Comparison of ENCODE assay signal across 1 cellular context in the genomic region with DNA sequence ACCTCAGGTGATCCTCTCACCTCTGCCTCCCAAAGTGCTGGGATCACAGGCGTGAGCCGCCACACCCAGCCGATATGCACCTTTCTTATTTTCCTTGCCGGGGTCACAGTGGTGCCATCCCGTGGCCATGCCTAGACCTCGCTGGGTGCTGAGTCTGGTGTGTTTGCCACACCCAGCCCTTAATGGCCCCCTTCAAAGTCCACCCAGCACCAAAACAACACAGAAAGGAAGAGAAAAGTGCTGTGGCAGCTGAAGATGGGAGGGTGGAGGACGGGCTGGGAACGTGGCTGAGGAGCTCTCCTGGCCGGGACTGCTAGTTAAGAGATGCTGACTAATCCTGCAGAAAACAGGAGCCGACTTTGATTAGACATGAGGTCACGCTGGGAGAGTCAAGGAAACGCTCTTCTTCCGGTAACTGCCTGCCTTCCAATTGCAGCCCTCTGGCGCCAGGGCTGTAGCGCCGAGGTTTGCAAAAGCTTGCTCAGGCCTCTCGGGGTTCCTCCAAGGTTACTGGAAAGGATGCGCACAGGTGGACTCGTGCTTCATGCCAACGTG.
TF ChIP-seq lines count a peak whose summit lies in the region.

No MANE protein-coding gene starts in this region.

TF ChIP-seq in K562, 482 proteins besides CTCF, POLR2A, EP300 and RAD21 (continued from another document and continues in another):
- TF ChIP-seq, protein P1, sequence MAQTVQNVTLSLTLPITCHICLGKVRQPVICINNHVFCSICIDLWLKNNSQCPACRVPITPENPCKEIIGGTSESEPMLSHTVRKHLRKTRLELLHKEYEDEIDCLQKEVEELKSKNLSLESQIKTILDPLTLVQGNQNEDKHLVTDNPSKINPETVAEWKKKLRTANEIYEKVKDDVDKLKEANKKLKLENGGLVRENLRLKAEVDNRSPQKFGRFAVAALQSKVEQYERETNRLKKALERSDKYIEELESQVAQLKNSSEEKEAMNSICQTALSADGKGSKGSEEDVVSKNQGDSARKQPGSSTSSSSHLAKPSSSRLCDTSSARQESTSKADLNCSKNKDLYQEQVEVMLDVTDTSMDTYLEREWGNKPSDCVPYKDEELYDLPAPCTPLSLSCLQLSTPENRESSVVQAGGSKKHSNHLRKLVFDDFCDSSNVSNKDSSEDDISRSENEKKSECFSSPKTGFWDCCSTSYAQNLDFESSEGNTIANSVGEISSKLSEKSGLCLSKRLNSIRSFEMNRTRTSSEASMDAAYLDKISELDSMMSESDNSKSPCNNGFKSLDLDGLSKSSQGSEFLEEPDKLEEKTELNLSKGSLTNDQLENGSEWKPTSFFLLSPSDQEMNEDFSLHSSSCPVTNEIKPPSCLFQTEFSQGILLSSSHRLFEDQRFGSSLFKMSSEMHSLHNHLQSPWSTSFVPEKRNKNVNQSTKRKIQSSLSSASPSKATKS (CRISPR knock-in tag; IDR thresholded peaks at IDR 0.05): no peak
- TF ChIP-seq FOXJ3 (CRISPR knock-in tag; IDR thresholded peaks at IDR 0.05) (no peak), NFIC (IDR thresholded peaks at IDR 0.05) (0 out of 2 replicates have a peak, but pooled peaks have one; percentile 16), BHLHE40 (IDR thresholded peaks at IDR 0.05; ENCODE audit: low read length) (0 out of 2 replicates have a peak, but pooled peaks have one; percentile 44), PCBP2 (IDR thresholded peaks at IDR 0.05; ENCODE audit: low read depth, low read length, poor library complexity, severe bottlenecking) (no peak), POLR3G (IDR thresholded peaks at IDR 0.05; ENCODE audit: extremely low read depth, insufficient read length, insufficient replicate concordance) (no peak), ATF1 (CRISPR knock-in tag; IDR thresholded peaks at IDR 0.05) (no peak), ATF1 (tag; IDR thresholded peaks at IDR 0.05) (peak; percentile 46), POLR2AphosphoS2 (IDR thresholded peaks at IDR 0.05; ENCODE audit: low read length) (no peak), SRSF7 (optimal IDR thresholded peaks at IDR 0.05; ENCODE audit: low read depth, low read length) (no peak), CXXC5 (CRISPR knock-in tag; IDR thresholded peaks at IDR 0.05) (peak; percentile 37; the same call in 1 of the 2 replicates), ZKSCAN8 (CRISPR knock-in tag; IDR thresholded peaks at IDR 0.05) (no peak), ZNF224 (CRISPR knock-in tag; IDR thresholded peaks at IDR 0.05) (no peak), ZKSCAN1 (IDR thresholded peaks at IDR 0.05; ENCODE audit: low read depth, low read length) (no peak), RCOR1 (IDR thresholded peaks at IDR 0.05; ENCODE audit: borderline replicate concordance in 1 of 2, low read depth in 2 of 2, low read length in 2 of 2) (peak in 1 of 2 experiments; percentile 86; a peak in 2 of 4 replicates), ZSCAN32 (CRISPR knock-in tag; IDR thresholded peaks at IDR 0.05) (no peak), TRIM28 (IDR thresholded peaks at IDR 0.05) (0 out of 2 replicates have a peak, but pooled peaks have one; percentile 19), STAG1 (CRISPR knock-in tag; IDR thresholded peaks at IDR 0.05; ENCODE audit: borderline replicate concordance) (no peak), ZNF77 (CRISPR knock-in tag; IDR thresholded peaks at IDR 0.05) (no peak), NFRKB (IDR thresholded peaks at IDR 0.05; ENCODE audit: low read depth) (no peak), EP400 (IDR thresholded peaks at IDR 0.05) (peak; percentile 65; the same call in 1 of the 2 replicates), KDM2B (CRISPR knock-in tag; IDR thresholded peaks at IDR 0.05) (no peak), FOSL1 (tag; conservative IDR thresholded peaks at IDR 0.05) (peak; percentile 49), SMC3 (conservative IDR thresholded peaks at IDR 0.05; ENCODE audit: insufficient read depth, low read depth, low read length) (0 out of 2 replicates have a peak, but pooled peaks have one; percentile 3), BMI1 (IDR thresholded peaks at IDR 0.05; ENCODE audit: low read length) (no peak), NCOR1 (IDR thresholded peaks at IDR 0.05) (no peak), TAF15 (IDR thresholded peaks at IDR 0.05; ENCODE audit: low read depth, low read length) (no peak), ELF2 (CRISPR knock-in tag; IDR thresholded peaks at IDR 0.05) (no peak), JUND (IDR thresholded peaks at IDR 0.05; ENCODE audit: borderline replicate concordance, low read depth, low read length) (peak; percentile 77; the same call in 1 of the 2 replicates), JUND (tag; IDR thresholded peaks at IDR 0.05; ENCODE audit: borderline replicate concordance, low read depth, low read length) (peak; percentile 45; the same call in 1 of the 3 replicates), DNMT1 (IDR thresholded peaks at IDR 0.05) (no peak), NRF1 (conservative IDR thresholded peaks at IDR 0.05 in 1 of 2, IDR thresholded peaks at IDR 0.05 in 1 of 2) (peak; percentile 25 to 54; a peak in 3 of 4 replicates), XRCC3 (IDR thresholded peaks at IDR 0.05) (no peak), ELF1 (tag; IDR thresholded peaks at IDR 0.05) (peak; percentile 81), MECOM (CRISPR knock-in tag; IDR thresholded peaks at IDR 0.05) (no peak), CBX2 (IDR thresholded peaks at IDR 0.05; ENCODE audit: insufficient read depth, low read length, poor library complexity, severe bottlenecking) (no peak)
- TF ChIP-seq, protein P2, sequence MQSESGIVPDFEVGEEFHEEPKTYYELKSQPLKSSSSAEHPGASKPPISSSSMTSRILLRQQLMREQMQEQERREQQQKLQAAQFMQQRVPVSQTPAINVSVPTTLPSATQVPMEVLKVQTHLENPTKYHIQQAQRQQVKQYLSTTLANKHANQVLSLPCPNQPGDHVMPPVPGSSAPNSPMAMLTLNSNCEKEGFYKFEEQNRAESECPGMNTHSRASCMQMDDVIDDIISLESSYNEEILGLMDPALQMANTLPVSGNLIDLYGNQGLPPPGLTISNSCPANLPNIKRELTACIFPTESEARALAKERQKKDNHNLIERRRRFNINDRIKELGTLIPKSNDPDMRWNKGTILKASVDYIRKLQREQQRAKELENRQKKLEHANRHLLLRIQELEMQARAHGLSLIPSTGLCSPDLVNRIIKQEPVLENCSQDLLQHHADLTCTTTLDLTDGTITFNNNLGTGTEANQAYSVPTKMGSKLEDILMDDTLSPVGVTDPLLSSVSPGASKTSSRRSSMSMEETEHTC (IDR thresholded peaks at IDR 0.05): no peak
- TF ChIP-seq, protein P3, sequence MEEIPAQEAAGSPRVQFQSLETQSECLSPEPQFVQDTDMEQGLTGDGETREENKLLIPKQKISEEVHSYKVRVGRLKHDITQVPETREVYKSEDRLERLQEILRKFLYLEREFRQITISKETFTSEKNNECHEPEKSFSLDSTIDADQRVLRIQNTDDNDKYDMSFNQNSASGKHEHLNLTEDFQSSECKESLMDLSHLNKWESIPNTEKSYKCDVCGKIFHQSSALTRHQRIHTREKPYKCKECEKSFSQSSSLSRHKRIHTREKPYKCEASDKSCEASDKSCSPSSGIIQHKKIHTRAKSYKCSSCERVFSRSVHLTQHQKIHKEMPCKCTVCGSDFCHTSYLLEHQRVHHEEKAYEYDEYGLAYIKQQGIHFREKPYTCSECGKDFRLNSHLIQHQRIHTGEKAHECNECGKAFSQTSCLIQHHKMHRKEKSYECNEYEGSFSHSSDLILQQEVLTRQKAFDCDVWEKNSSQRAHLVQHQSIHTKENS (CRISPR knock-in tag; IDR thresholded peaks at IDR 0.05): no peak
- TF ChIP-seq, protein P4, sequence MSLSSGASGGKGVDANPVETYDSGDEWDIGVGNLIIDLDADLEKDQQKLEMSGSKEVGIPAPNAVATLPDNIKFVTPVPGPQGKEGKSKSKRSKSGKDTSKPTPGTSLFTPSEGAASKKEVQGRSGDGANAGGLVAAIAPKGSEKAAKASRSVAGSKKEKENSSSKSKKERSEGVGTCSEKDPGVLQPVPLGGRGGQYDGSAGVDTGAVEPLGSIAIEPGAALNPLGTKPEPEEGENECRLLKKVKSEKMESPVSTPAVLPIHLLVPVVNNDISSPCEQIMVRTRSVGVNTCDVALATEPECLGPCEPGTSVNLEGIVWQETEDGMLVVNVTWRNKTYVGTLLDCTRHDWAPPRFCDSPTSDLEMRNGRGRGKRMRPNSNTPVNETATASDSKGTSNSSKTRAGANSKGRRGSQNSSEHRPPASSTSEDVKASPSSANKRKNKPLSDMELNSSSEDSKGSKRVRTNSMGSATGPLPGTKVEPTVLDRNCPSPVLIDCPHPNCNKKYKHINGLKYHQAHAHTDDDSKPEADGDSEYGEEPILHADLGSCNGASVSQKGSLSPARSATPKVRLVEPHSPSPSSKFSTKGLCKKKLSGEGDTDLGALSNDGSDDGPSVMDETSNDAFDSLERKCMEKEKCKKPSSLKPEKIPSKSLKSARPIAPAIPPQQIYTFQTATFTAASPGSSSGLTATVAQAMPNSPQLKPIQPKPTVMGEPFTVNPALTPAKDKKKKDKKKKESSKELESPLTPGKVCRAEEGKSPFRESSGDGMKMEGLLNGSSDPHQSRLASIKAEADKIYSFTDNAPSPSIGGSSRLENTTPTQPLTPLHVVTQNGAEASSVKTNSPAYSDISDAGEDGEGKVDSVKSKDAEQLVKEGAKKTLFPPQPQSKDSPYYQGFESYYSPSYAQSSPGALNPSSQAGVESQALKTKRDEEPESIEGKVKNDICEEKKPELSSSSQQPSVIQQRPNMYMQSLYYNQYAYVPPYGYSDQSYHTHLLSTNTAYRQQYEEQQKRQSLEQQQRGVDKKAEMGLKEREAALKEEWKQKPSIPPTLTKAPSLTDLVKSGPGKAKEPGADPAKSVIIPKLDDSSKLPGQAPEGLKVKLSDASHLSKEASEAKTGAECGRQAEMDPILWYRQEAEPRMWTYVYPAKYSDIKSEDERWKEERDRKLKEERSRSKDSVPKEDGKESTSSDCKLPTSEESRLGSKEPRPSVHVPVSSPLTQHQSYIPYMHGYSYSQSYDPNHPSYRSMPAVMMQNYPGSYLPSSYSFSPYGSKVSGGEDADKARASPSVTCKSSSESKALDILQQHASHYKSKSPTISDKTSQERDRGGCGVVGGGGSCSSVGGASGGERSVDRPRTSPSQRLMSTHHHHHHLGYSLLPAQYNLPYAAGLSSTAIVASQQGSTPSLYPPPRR (CRISPR knock-in tag; IDR thresholded peaks at IDR 0.05; ENCODE audit: borderline replicate concordance): no peak
- TF ChIP-seq, protein P5, sequence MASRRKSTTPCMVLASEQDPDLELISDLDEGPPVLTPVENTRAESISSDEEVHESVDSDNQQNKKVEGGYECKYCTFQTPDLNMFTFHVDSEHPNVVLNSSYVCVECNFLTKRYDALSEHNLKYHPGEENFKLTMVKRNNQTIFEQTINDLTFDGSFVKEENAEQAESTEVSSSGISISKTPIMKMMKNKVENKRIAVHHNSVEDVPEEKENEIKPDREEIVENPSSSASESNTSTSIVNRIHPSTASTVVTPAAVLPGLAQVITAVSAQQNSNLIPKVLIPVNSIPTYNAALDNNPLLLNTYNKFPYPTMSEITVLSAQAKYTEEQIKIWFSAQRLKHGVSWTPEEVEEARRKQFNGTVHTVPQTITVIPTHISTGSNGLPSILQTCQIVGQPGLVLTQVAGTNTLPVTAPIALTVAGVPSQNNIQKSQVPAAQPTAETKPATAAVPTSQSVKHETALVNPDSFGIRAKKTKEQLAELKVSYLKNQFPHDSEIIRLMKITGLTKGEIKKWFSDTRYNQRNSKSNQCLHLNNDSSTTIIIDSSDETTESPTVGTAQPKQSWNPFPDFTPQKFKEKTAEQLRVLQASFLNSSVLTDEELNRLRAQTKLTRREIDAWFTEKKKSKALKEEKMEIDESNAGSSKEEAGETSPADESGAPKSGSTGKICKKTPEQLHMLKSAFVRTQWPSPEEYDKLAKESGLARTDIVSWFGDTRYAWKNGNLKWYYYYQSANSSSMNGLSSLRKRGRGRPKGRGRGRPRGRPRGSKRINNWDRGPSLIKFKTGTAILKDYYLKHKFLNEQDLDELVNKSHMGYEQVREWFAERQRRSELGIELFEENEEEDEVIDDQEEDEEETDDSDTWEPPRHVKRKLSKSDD (conservative IDR thresholded peaks at IDR 0.05; ENCODE audit: low read length): no peak
- TF ChIP-seq, protein P6, sequence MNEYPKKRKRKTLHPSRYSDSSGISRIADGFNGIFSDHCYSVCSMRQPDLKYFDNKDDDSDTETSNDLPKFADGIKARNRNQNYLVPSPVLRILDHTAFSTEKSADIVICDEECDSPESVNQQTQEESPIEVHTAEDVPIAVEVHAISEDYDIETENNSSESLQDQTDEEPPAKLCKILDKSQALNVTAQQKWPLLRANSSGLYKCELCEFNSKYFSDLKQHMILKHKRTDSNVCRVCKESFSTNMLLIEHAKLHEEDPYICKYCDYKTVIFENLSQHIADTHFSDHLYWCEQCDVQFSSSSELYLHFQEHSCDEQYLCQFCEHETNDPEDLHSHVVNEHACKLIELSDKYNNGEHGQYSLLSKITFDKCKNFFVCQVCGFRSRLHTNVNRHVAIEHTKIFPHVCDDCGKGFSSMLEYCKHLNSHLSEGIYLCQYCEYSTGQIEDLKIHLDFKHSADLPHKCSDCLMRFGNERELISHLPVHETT (CRISPR knock-in tag; conservative IDR thresholded peaks at IDR 0.05 in 1 of 2, IDR thresholded peaks at IDR 0.05 in 1 of 2): no peak
- TF ChIP-seq, protein P7, sequence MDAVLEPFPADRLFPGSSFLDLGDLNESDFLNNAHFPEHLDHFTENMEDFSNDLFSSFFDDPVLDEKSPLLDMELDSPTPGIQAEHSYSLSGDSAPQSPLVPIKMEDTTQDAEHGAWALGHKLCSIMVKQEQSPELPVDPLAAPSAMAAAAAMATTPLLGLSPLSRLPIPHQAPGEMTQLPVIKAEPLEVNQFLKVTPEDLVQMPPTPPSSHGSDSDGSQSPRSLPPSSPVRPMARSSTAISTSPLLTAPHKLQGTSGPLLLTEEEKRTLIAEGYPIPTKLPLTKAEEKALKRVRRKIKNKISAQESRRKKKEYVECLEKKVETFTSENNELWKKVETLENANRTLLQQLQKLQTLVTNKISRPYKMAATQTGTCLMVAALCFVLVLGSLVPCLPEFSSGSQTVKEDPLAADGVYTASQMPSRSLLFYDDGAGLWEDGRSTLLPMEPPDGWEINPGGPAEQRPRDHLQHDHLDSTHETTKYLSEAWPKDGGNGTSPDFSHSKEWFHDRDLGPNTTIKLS (IDR thresholded peaks at IDR 0.05; ENCODE audit: borderline replicate concordance, low read depth): peak; percentile 37; the same call in 1 of the 2 replicates
- TF ChIP-seq, protein P8, sequence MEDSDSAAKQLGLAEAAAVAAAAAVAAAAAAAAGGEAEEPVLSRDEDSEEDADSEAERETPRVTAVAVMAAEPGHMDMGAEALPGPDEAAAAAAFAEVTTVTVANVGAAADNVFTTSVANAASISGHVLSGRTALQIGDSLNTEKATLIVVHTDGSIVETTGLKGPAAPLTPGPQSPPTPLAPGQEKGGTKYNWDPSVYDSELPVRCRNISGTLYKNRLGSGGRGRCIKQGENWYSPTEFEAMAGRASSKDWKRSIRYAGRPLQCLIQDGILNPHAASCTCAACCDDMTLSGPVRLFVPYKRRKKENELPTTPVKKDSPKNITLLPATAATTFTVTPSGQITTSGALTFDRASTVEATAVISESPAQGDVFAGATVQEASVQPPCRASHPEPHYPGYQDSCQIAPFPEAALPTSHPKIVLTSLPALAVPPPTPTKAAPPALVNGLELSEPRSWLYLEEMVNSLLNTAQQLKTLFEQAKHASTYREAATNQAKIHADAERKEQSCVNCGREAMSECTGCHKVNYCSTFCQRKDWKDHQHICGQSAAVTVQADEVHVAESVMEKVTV (CRISPR knock-in tag; IDR thresholded peaks at IDR 0.05): no peak
- TF ChIP-seq, protein P9, sequence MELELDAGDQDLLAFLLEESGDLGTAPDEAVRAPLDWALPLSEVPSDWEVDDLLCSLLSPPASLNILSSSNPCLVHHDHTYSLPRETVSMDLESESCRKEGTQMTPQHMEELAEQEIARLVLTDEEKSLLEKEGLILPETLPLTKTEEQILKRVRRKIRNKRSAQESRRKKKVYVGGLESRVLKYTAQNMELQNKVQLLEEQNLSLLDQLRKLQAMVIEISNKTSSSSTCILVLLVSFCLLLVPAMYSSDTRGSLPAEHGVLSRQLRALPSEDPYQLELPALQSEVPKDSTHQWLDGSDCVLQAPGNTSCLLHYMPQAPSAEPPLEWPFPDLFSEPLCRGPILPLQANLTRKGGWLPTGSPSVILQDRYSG (tag; conservative IDR thresholded peaks at IDR 0.05; ENCODE audit: low read depth): no peak
